In the genomic region with DNA sequence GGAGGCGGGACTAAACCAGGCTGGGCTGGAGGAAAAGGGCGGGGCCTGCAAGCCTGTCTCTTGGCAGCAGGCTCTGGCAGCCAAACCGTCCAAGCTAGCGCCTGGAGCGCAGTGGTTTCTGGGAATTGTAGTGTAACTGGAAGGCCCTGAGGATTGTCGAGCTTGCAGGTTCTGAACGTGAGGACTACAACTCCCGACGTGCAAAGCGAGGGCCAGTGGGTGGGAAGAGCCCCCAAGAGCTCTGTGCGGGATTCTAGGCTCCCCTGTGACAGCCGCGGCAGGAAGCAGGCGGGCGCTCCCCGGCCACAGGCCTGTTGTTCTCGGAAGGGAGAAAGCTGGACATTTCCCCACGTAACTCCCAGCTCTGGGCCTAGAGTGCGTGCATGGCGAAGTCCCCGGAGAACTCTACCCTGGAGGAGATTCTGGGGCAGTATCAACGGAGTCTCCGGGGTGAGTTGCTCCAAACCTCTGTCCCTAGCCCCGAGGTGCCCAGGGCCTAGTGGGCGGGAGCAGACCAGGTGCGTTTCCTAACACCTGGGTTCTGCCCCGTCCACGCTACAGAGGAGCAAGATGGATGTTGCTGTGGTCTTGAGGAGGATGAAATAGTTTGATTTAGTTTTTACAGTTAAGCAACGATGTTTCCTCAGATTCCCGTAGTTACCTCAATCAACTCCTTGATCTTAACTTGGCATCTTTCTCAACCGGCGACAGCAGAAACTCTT, we compare ENCODE assay signal across 8 cellular contexts. TPM values are rescaled to one million over a fixed set of nuclear protein-coding genes. Genes with fewer than 3 reads are reported as not detected.
A peak's percentile ranks its signal among the peaks of the same experiment; 100 is the strongest.
DNase-seq lines count a peak whose midpoint lies in the region; ATAC-seq and TF ChIP-seq lines count a peak whose summit lies in the region.

A gene (plus strand): TSS at position 251 of the 722 bp plus-strand sequence. CDS start 133 bp downstream, at position 384.

- no peaks in the 10 kb centered on the region for H3K9me3 Mint-ChIP-seq in progenitor cell of endocrine pancreas (ENCODE audit: low read depth)

- H3K27me3 ChIP-seq in left ventricle myocardium inferior (ENCODE audit: low read depth): no peaks in the 10 kb centered on the region

- peak within 1 kb of the TSS; percentile 99 for H3K4me3 Mint-ChIP-seq in T-helper 17 cell
- H3K4me3 Mint-ChIP-seq in progenitor cell of endocrine pancreas (ENCODE audit: low read depth): peak within 1 kb of the TSS; percentile 88

- TF ChIP-seq CTCF in left ventricle myocardium inferior (IDR thresholded peaks at IDR 0.05; ENCODE audit: borderline replicate concordance): no peak
- no peak for TF ChIP-seq CTCF in progenitor cell of endocrine pancreas (IDR thresholded peaks at IDR 0.05; ENCODE audit: unreplicated experiment)

- H3K36me3 Mint-ChIP-seq in T-helper 17 cell (ENCODE audit: low read depth): no peaks in the 10 kb centered on the region
- H3K36me3 Mint-ChIP-seq in progenitor cell of endocrine pancreas (ENCODE audit: insufficient read depth): no peaks in the 10 kb centered on the region

- H3K9me3 ChIP-seq in T-helper 17 cell (ENCODE audit: control insufficient read depth, low read length, poor library complexity, severe bottlenecking): no peaks in the 10 kb centered on the region
- H3K9me3 ChIP-seq in left ventricle myocardium inferior (replicated peaks): no peaks in the 10 kb centered on the region

- DNase-seq in NCI-H1694 treated with DMSO at 0.1 percent for 48 hours (lab: John Stamatoyannopoulos, UW): peak; percentile 99
- DNase-seq in T-helper 17 cell: peak; percentile 79 to 89 (median 84)
- peak; percentile 64 to 100 (median 99) for DNase-seq in amygdala (lab: John Stamatoyannopoulos, UW)
- peak; percentile 97 for DNase-seq in left ventricle myocardium inferior
- peak; percentile 93 for DNase-seq in progenitor cell of endocrine pancreas (ENCODE audit: low spot score, unreplicated experiment)
- peak; percentile 99 for DNase-seq in ureter (ENCODE audit: low spot score)

- H3K27ac Mint-ChIP-seq in T-helper 17 cell (peak within 1 kb of the TSS; percentile 99), progenitor cell of endocrine pancreas (peak within 1 kb of the TSS; percentile 97)

- ATAC-seq in HG02885 (IDR thresholded peaks at IDR 0.05; ENCODE audit: poor library complexity, unreplicated experiment) (peak; percentile 70), T-helper 17 cell (peak; percentile 81)

- intact Hi-C loops in left ventricle myocardium inferior (cut with micrococcal nuclease): no loop called here

- H3K4me1 Mint-ChIP-seq in T-helper 17 cell: peaks cover 18% of the 10 kb centered on the region
- H3K4me1 Mint-ChIP-seq in progenitor cell of endocrine pancreas (ENCODE audit: low read depth): peaks cover 21% of the 10 kb centered on the region

- H3K4me1 ChIP-seq in left ventricle myocardium inferior: peaks cover 69% of the 10 kb centered on the region

- H3K27me3 Mint-ChIP-seq in T-helper 17 cell (no peaks in the 10 kb centered on the region), progenitor cell of endocrine pancreas (no peaks in the 10 kb centered on the region)

- peak within 1 kb of the TSS; percentile 95 for H3K4me3 ChIP-seq in left ventricle myocardium inferior

- peak; percentile 76 for TF ChIP-seq POLR2A in GM15510 (IDR thresholded peaks at IDR 0.05; ENCODE audit: borderline replicate concordance, extremely low read depth, insufficient read length)

- peak within 1 kb of the TSS; percentile 98 for H3K27ac ChIP-seq in left ventricle myocardium inferior (replicated peaks)

- no peaks in the 10 kb centered on the region for H3K36me3 ChIP-seq in left ventricle myocardium inferior

RNA-seq across cellular contexts. Expression of the gene that starts here (rescaled TPM):
- total RNA-seq in T-helper 17 cell (10 to 100 TPM; 25.7 to 36.9 TPM), left ventricle myocardium inferior (21.4 TPM), progenitor cell of endocrine pancreas (31.6 and 38.9 TPM in 2 replicates), ureter (54.1 TPM)

Comparison
In these comparisons a context has a peak if more than half of its experiments do, and no peak if none do; other contexts are left out.
1. Peak in every context shown above with its lines: DNase-seq, ATAC-seq, H3K4me3 ChIP-seq and H3K27ac ChIP-seq.